7 cellular contexts compared by ENCODE assay signal in the genomic region with DNA sequence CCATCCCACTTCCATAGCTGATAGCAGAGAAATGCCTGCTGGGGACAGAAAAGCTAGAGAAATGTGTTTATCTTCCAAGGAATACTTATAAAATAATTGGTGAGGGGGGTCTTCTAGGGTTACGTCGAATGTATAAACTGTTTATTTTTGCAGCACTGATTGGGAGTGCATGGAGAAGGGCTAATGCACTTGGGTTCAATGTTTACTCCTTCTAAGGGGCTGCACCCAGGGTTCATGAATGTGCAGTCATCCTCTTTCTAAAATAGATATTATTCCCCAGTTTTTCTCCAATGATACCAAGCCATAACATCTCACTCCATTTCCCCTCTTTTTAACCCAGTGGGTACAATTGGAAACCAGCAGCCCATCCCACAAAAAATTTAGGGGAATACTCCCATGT.
"Had no signal": no experiment of that assay in that cellular context is flagged by ENCODE, and none has a peak within 500 bp of the region (broad histone marks: within the 10 kb centered on the region; RNA-seq: fewer than 3 reads in every experiment).

No MANE protein-coding gene starts in this region.

- DNase-seq: GOT3, H7, KBM-7 had no signal

- H3K9me3 ChIP-seq: HAP-1 had no signal

- ATAC-seq: HCT116 had no signal

- H3K4me3 ChIP-seq: GM23248, HAP-1 had no signal

- H3K27ac ChIP-seq: GM23248, HL-60 had no signal

- H3K36me3 ChIP-seq: HAP-1 had no signal

- H3K9ac ChIP-seq: GM23248 had no signal

- H3K4me1 ChIP-seq: HAP-1 had no signal
